ENCODE assay signal across 27 cellular contexts in genomic region chrX:431032-431431, GRCh38.
"Had no signal": no experiment of that assay in that cellular context is flagged by ENCODE, and none has a peak within 500 bp of the region (broad histone marks: within the 10 kb centered on the region; RNA-seq: fewer than 3 reads in every experiment).

No MANE protein-coding gene starts in this region.

- H3K27ac ChIP-seq: ascending aorta, cardiac muscle cell, KMS-11, SJCRH30, SK-N-MC, WERI-Rb-1 had no signal

- ATAC-seq: activated CD8-positive, alpha-beta T cell treated with anti-CD3 and anti-CD28 coated beads for 36 hours; activated T-cell treated with anti-CD3 and anti-CD28 coated beads, Interleukin-2, amount 50 U/mL, for 72 hours; activated T-helper 17 cell treated with anti-CD3 and anti-CD28 coated beads, Interleukin-2, amount 50 U/mL, for 72 hours; Panc1 had no signal

- H3K27me3 ChIP-seq: SJCRH30 had no signal

- H3K4me3 ChIP-seq: ascending aorta, cardiac muscle cell, SJCRH30, SK-N-MC had no signal

- H3K9me3 ChIP-seq: ascending aorta, SJCRH30 had no signal

- H3K4me2 ChIP-seq: KMS-11 had no signal

- DNase-seq: activated CD4-positive, alpha-beta T cell treated with anti-CD3 and anti-CD28 coated beads, Interleukin-2, amount 10 ng/mL, durations not matched to agents 24 days and 14 days; activated CD4-positive, alpha-beta T cell treated with anti-CD3 and anti-CD28 coated beads, Interleukin-2, amount 50 U/mL, for 4 hours; activated CD8-positive, alpha-beta T cell treated with anti-CD3 and anti-CD28 coated beads for 36 hours; activated effector memory CD4-positive, alpha-beta T cell treated with anti-CD3 and anti-CD28 coated beads, Interleukin-2, amount 50 U/mL, for 16 hours; activated naive CD4-positive, alpha-beta T cell; activated naive CD4-positive, alpha-beta T cell treated with anti-CD3 and anti-CD28 coated beads, Interleukin-2, amount 50 U/mL, for 16 hours; activated naive CD8-positive, alpha-beta T cell treated with anti-CD3 and anti-CD28 coated beads for 36 hours; activated T-cell treated with anti-CD3 and anti-CD28 coated beads, Interleukin-2, amount 50 U/mL, for 1 hour; activated T-cell treated with anti-CD3 and anti-CD28 coated beads, Interleukin-2, amount 50 U/mL, for 72 hours; amygdala; MM.1S; NCI-H1105; NCI-H1417 treated with DMSO at 0.1 percent for 48 hours; NCI-H187 treated with DMSO at 0.1 percent for 48 hours; NCI-H2081; NCI-H345; NCI-H524 treated with DMSO at 0.1 percent for 48 hours; SHP77; SJCRH30; T1000; WERI-Rb-1 had no signal

- H3K4me1 ChIP-seq: ascending aorta, SJCRH30 had no signal

- H3K36me3 ChIP-seq: ascending aorta, cardiac muscle cell, SJCRH30, WERI-Rb-1 had no signal

- H3K9ac ChIP-seq: KMS-11 had no signal
